30 cellular contexts compared by ENCODE assay signal in the genomic region with DNA sequence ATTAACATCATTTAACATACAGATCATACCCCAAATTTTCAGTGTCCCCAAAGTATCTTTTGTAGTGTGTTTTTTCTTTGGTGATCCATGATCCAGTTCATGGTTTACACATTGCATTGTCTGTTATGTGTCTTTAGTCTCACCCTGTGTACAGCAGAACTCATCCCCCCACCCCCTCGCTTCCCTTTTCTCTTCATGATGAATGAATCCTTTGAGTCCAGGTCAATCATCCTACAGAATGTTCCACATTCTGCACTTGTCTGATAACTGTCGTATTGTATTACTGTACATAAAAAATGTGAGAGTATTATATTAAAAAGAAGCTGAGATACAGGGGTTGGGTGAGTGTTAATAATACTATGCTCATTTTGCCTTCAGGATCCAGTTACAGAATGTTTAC.
"Had no signal": no experiment of that assay in that cellular context is flagged by ENCODE, and none has a peak within 500 bp of the region (broad histone marks: within the 10 kb centered on the region; RNA-seq: fewer than 3 reads in every experiment).

No MANE protein-coding gene starts in this region.

- ATAC-seq: activated T-cell treated with anti-CD3 and anti-CD28 coated beads, Interleukin-2, amount 50 U/mL, for 4 hours; activated T-helper 17 cell treated with anti-CD3 and anti-CD28 coated beads, Interleukin-2, amount 50 U/mL, for 72 hours; esophagus mucosa; gastrocnemius medialis; heart left ventricle; T-cell; WTC11 had no signal

- H3K27ac Mint-ChIP-seq: activated CD4-positive, alpha-beta memory T cell treated with anti-CD3 and anti-CD28 coated beads, Interleukin-2, amount 10 ng/mL, durations not matched to agents 7 days and 5 days; activated CD4-positive, alpha-beta T cell treated with anti-CD3 and anti-CD28 coated beads, Interleukin-2, amount 10 ng/mL, durations not matched to agents 7 days and 5 days; activated naive CD8-positive, alpha-beta T cell; activated T-helper 17 cell treated with anti-CD3 and anti-CD28 coated beads, Interleukin-2, amount 50 U/mL, for 72 hours; dendritic cell treated with granulocyte-macrophage colony-stimulating factor and Interleukin-4, amounts not matched to agents 40 ng/mL and 50 ng/mL, for 4 days; endodermal cell; T-cell; T-helper 1 cell treated with Interleukin-12 subunit alpha and Interleukin-12 subunit beta and Interleukin-4 antibody, amounts not matched to agents 30 μg/mL and 1 μg/mL, for 36 hours; WTC11 had no signal

- H3K4me1 Mint-ChIP-seq: endodermal cell, WTC11 had no signal

- H3K27me3 Mint-ChIP-seq: activated CD4-positive, alpha-beta memory T cell treated with anti-CD3 and anti-CD28 coated beads, Interleukin-2, amount 10 ng/mL, durations not matched to agents 7 days and 5 days; activated CD4-positive, alpha-beta T cell treated with anti-CD3 and anti-CD28 coated beads, Interleukin-2, amount 10 ng/mL, durations not matched to agents 7 days and 5 days; activated naive CD8-positive, alpha-beta T cell; activated T-helper 17 cell treated with anti-CD3 and anti-CD28 coated beads, Interleukin-2, amount 50 U/mL, for 72 hours; central memory CD8-positive, alpha-beta T cell; dendritic cell treated with granulocyte-macrophage colony-stimulating factor and Interleukin-4, amounts not matched to agents 40 ng/mL and 50 ng/mL, for 4 days; T-cell had no signal

- H3K4me3 Mint-ChIP-seq: activated CD4-positive, alpha-beta memory T cell treated with anti-CD3 and anti-CD28 coated beads, Interleukin-2, amount 10 ng/mL, durations not matched to agents 7 days and 5 days; activated CD4-positive, alpha-beta T cell treated with anti-CD3 and anti-CD28 coated beads, Interleukin-2, amount 10 ng/mL, durations not matched to agents 7 days and 5 days; activated naive CD8-positive, alpha-beta T cell; activated T-cell treated with anti-CD3 and anti-CD28 coated beads, Interleukin-2, amount 50 U/mL, for 4 hours; activated T-helper 17 cell treated with anti-CD3 and anti-CD28 coated beads, Interleukin-2, amount 50 U/mL, for 72 hours; central memory CD8-positive, alpha-beta T cell; dendritic cell treated with granulocyte-macrophage colony-stimulating factor and Interleukin-4, amounts not matched to agents 40 ng/mL and 50 ng/mL, for 4 days; endodermal cell; T-cell; T-helper 1 cell treated with Interleukin-12 subunit alpha and Interleukin-12 subunit beta and Interleukin-4 antibody, amounts not matched to agents 30 μg/mL and 1 μg/mL, for 36 hours; WTC11 had no signal

- H3K9me3 Mint-ChIP-seq: activated CD4-positive, alpha-beta memory T cell treated with anti-CD3 and anti-CD28 coated beads, Interleukin-2, amount 10 ng/mL, durations not matched to agents 7 days and 5 days; activated CD4-positive, alpha-beta T cell treated with anti-CD3 and anti-CD28 coated beads, Interleukin-2, amount 10 ng/mL, durations not matched to agents 7 days and 5 days; activated T-cell treated with anti-CD3 and anti-CD28 coated beads, Interleukin-2, amount 50 U/mL, for 4 hours; activated T-helper 17 cell treated with anti-CD3 and anti-CD28 coated beads, Interleukin-2, amount 50 U/mL, for 72 hours; central memory CD8-positive, alpha-beta T cell; dendritic cell treated with granulocyte-macrophage colony-stimulating factor and Interleukin-4, amounts not matched to agents 40 ng/mL and 50 ng/mL, for 4 days; endodermal cell; T-cell; T-helper 1 cell treated with Interleukin-12 subunit alpha and Interleukin-12 subunit beta and Interleukin-4 antibody, amounts not matched to agents 30 μg/mL and 1 μg/mL, for 36 hours; WTC11 had no signal

- DNase-seq: activated CD4-positive, alpha-beta memory T cell treated with anti-CD3 and anti-CD28 coated beads, Interleukin-2, amount 10 ng/mL, durations not matched to agents 7 days and 5 days; activated CD4-positive, alpha-beta T cell treated with anti-CD3 and anti-CD28 coated beads for 1 hour; activated CD4-positive, alpha-beta T cell treated with anti-CD3 and anti-CD28 coated beads for 4 hours; activated CD4-positive, alpha-beta T cell treated with anti-CD3 and anti-CD28 coated beads, Interleukin-2, amount 10 ng/mL, durations not matched to agents 7 days and 5 days; activated CD4-positive, alpha-beta T cell treated with anti-CD3 and anti-CD28 coated beads, Interleukin-2, amount 50 U/mL, for 4 hours; activated CD8-positive, alpha-beta memory T cell treated with anti-CD3 and anti-CD28 coated beads, Interleukin-2, amount 50 U/mL, for 48 hours; activated effector memory CD4-positive, alpha-beta T cell treated with Interleukin-2 at 50 U/mL for 16 hours; activated gamma-delta T cell treated with Interleukin-2 at 50 U/mL for 16 hours; activated naive CD4-positive, alpha-beta T cell treated with anti-CD3 and anti-CD28 coated beads, Interleukin-2, amount 50 U/mL, for 16 hours; activated naive CD4-positive, alpha-beta T cell treated with Interleukin-2 at 50 U/mL for 16 hours; activated T-cell treated with anti-CD3 and anti-CD28 coated beads for 4 hours; activated T-cell treated with anti-CD3 and anti-CD28 coated beads, Interleukin-2, amount 50 U/mL, for 4 hours; amniotic stem cell; anterior cingulate cortex; brain microvascular endothelial cell; dorsolateral prefrontal cortex; effector memory CD4-positive, alpha-beta T cell; endodermal cell; foreskin fibroblast; gastrocnemius medialis; glutamatergic neuron; heart left ventricle; T-cell had no signal
